Comparison of ENCODE assay signal across 28 cellular contexts in the genomic region with DNA sequence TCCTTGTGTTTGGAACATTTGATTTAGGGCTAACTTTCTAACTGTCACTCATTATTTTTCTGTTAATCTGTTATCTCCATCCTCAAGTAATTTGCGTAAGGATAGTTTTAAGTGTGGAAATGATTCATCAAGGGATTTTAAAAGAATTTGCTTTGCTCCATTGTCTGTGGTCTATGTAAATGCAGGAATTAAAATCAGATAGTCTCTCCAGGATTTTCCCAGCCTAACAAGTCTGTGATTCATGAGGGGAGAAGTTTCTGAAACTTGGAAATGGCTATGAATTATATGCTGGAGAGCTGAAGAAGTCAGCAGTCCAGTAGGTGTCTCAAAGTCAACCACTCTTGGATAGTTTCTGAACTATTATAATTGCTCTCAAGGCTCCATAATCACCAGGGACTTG.
A peak's percentile ranks its signal among the peaks of the same experiment; 100 is the strongest.
DNase-seq lines count a peak whose midpoint lies in the region; ATAC-seq and TF ChIP-seq lines count a peak whose summit lies in the region.
"Had no signal": no experiment of that assay in that cellular context is flagged by ENCODE, and none has a peak within 500 bp of the region (broad histone marks: within the 10 kb centered on the region; RNA-seq: fewer than 3 reads in every experiment).

No MANE protein-coding gene starts in this region.

- no peak for TF ChIP-seq CTCF in BJ (IDR thresholded peaks at IDR 0.05; ENCODE audit: insufficient read depth, low read depth, low read length)
- TF ChIP-seq CTCF in astrocyte of the cerebellum (IDR thresholded peaks at IDR 0.05; ENCODE audit: low read depth, low read length, missing control alignments), result no peak

- H3K36me3 ChIP-seq in BJ (ENCODE audit: control insufficient read depth, insufficient read depth, low read length), result no peaks in the 10 kb centered on the region
- no peaks in the 10 kb centered on the region for H3K36me3 ChIP-seq in HUES48 (ENCODE audit: control insufficient read depth, insufficient read depth, low read length)
- H3K36me3 ChIP-seq: BLaER1 treated with 17β-estradiol and CSF1 and Interleukin-3, amounts not matched to agents 10 nM and 100 nM; cardiac muscle cell; heart right ventricle; neural progenitor cell; pancreas had no signal

- H3K9ac ChIP-seq in HUES48 (ENCODE audit: low read depth, low read length), result no peak overlapping the region
- H3K9ac ChIP-seq: BLaER1 treated with 17β-estradiol and CSF1 and Interleukin-3, amounts not matched to agents 10 nM and 100 nM; neural progenitor cell had no signal

- no peak overlapping the region for H3K4me3 ChIP-seq in BJ (ENCODE audit: low read depth, low read length)
- no peak overlapping the region for H3K4me3 ChIP-seq in HUES48 (ENCODE audit: low read depth, low read length)
- H3K4me3 ChIP-seq in astrocyte of the cerebellum (ENCODE audit: low read depth, low read length), result no peak overlapping the region
- H3K4me3 ChIP-seq: BLaER1 treated with 17β-estradiol and CSF1 and Interleukin-3, amounts not matched to agents 10 nM and 100 nM; cardiac muscle cell; heart right ventricle; neural progenitor cell; pancreas; testis had no signal

- no peak overlapping the region for H3K27ac Mint-ChIP-seq in activated T-helper 17 cell treated with anti-CD3 and anti-CD28 coated beads, Interleukin-2, amount 50 U/mL, for 72 hours
- H3K27ac Mint-ChIP-seq: activated CD8-positive, alpha-beta T cell treated with anti-CD3 and anti-CD28 coated beads for 36 hours; activated naive CD4-positive, alpha-beta T cell treated with anti-CD3 and anti-CD28 coated beads, Interleukin-2, amount 50 U/mL, for 24 hours; activated T-helper 2 cell treated with anti-CD3 and anti-CD28 coated beads, Interferon-gamma antibody, Interleukin-2, Interleukin-4, amounts not matched to agents 10 μg/mL and 5 μg/mL and 100 μg/mL, durations not matched to agents 14 hours and 24 hours and 36 hours; neural progenitor cell; T-helper 2 cell treated with Interferon-gamma antibody and Interleukin-4, amounts not matched to agents 5 μg/mL and 100 μg/mL, for 36 hours had no signal

- POLR2A ChIA-PET in BJ (lab: Charles Lee), result no interaction called here

- H3K27ac ChIP-seq in HUES48 (ENCODE audit: low read depth, low read length), result peak overlapping the region; percentile 20
- H3K27ac ChIP-seq: BLaER1 treated with 17β-estradiol and CSF1 and Interleukin-3, amounts not matched to agents 10 nM and 100 nM; cardiac muscle cell; heart right ventricle; neural progenitor cell; pancreas; testis had no signal

- no peaks in the 10 kb centered on the region for H3K36me3 Mint-ChIP-seq in activated T-helper 17 cell treated with anti-CD3 and anti-CD28 coated beads, Interleukin-2, amount 50 U/mL, for 72 hours (ENCODE audit: low read depth)
- H3K36me3 Mint-ChIP-seq: activated naive CD4-positive, alpha-beta T cell treated with anti-CD3 and anti-CD28 coated beads, Interleukin-2, amount 50 U/mL, for 24 hours; neural progenitor cell had no signal

- CTCF ChIA-PET in BJ (lab: Yijun Ruan, JAX), result interaction anchor here (3.2 kb wide), 1 partner anchor 43 kb away, joined by 10 read pairs; no protein-coding TSS in a partner anchor

- peaks cover 27% of the 10 kb centered on the region for H3K27me3 Mint-ChIP-seq in activated T-helper 17 cell treated with anti-CD3 and anti-CD28 coated beads, Interleukin-2, amount 50 U/mL, for 72 hours

- peaks cover 29% of the 10 kb centered on the region for H3K4me1 ChIP-seq in HUES48 (ENCODE audit: control insufficient read depth, insufficient read depth, low read length)
- H3K4me1 ChIP-seq: BLaER1 treated with 17β-estradiol and CSF1 and Interleukin-3, amounts not matched to agents 10 nM and 100 nM; heart right ventricle; neural progenitor cell; pancreas; testis had no signal

- H3K9me3 Mint-ChIP-seq in activated T-helper 17 cell treated with anti-CD3 and anti-CD28 coated beads, Interleukin-2, amount 50 U/mL, for 72 hours, result no peaks in the 10 kb centered on the region
- H3K9me3 Mint-ChIP-seq: activated CD8-positive, alpha-beta T cell treated with anti-CD3 and anti-CD28 coated beads for 36 hours; activated naive CD4-positive, alpha-beta T cell treated with anti-CD3 and anti-CD28 coated beads, Interleukin-2, amount 50 U/mL, for 24 hours; activated T-helper 2 cell treated with anti-CD3 and anti-CD28 coated beads, Interferon-gamma antibody, Interleukin-2, Interleukin-4, amounts not matched to agents 10 μg/mL and 5 μg/mL and 100 μg/mL, durations not matched to agents 14 hours and 24 hours and 36 hours; T-helper 2 cell treated with Interferon-gamma antibody and Interleukin-4, amounts not matched to agents 5 μg/mL and 100 μg/mL, for 36 hours had no signal

- no peaks in the 10 kb centered on the region for H3K4me1 Mint-ChIP-seq in activated T-helper 17 cell treated with anti-CD3 and anti-CD28 coated beads, Interleukin-2, amount 50 U/mL, for 72 hours
- H3K4me1 Mint-ChIP-seq: activated naive CD4-positive, alpha-beta T cell treated with anti-CD3 and anti-CD28 coated beads, Interleukin-2, amount 50 U/mL, for 24 hours; neural progenitor cell had no signal

- H3K27me3 ChIP-seq in BJ (ENCODE audit: control insufficient read depth, insufficient read depth, low read length) (no peaks in the 10 kb centered on the region), HUES48 (ENCODE audit: control insufficient read depth, insufficient read depth, low read length) (no peaks in the 10 kb centered on the region)
- H3K27me3 ChIP-seq: BLaER1 treated with 17β-estradiol and CSF1 and Interleukin-3, amounts not matched to agents 10 nM and 100 nM; cardiac muscle cell; neural progenitor cell; pancreas; testis had no signal

- no peaks in the 10 kb centered on the region for H3K9me3 ChIP-seq in HUES48 (ENCODE audit: control insufficient read depth, insufficient read depth, low read length)
- H3K9me3 ChIP-seq: pancreas, testis had no signal

- in situ Hi-C loops in astrocyte of the cerebellum (cut with HindIII; ENCODE audit: low sequenced_read_pairs), result no loop called here

- peak; percentile 34 for DNase-seq in BJ (ENCODE audit: low read depth)
- peak; percentile 19 for DNase-seq in astrocyte of the cerebellum (ENCODE audit: low read depth)
- peak; percentile 11 for DNase-seq in iris pigment epithelial cell (ENCODE audit: low read depth)
- no peak for DNase-seq in activated CD4-positive, alpha-beta T cell treated with anti-CD3 and anti-CD28 coated beads for 1 hour
- DNase-seq in foreskin melanocyte, result no peak
- no peak for DNase-seq in HuH-7.5 (ENCODE audit: low spot score)
- DNase-seq: activated CD8-positive, alpha-beta T cell treated with anti-CD3 and anti-CD28 coated beads for 36 hours; DMS153; effector CD4-positive, alpha-beta T cell; heart right ventricle; kidney; MV-4-11; NCI-H1436 treated with DMSO at 0.1 percent for 48 hours; NCI-H345; pancreas; SHP77 treated with DMSO at 0.1 percent for 48 hours; small intestine; stimulated activated naive CD8-positive, alpha-beta T cell treated with anti-CD3 and anti-CD28 coated beads, Interleukin-15, Interleukin-2, amounts not matched to agents 100 U/mL and 50 U/mL, for 24 hours; testis had no signal

- no peak overlapping the region for H3K4me3 Mint-ChIP-seq in activated T-helper 17 cell treated with anti-CD3 and anti-CD28 coated beads, Interleukin-2, amount 50 U/mL, for 72 hours
- H3K4me3 Mint-ChIP-seq: activated CD8-positive, alpha-beta T cell treated with anti-CD3 and anti-CD28 coated beads for 36 hours; activated naive CD4-positive, alpha-beta T cell treated with anti-CD3 and anti-CD28 coated beads, Interleukin-2, amount 50 U/mL, for 24 hours; neural progenitor cell; T-helper 2 cell treated with Interferon-gamma antibody and Interleukin-4, amounts not matched to agents 5 μg/mL and 100 μg/mL, for 36 hours had no signal

- ATAC-seq in activated T-helper 17 cell treated with anti-CD3 and anti-CD28 coated beads, Interleukin-2, amount 50 U/mL, for 72 hours (replicated peaks), result no peak
- ATAC-seq: activated CD8-positive, alpha-beta T cell treated with anti-CD3 and anti-CD28 coated beads for 36 hours; heart right ventricle; Panc1; pancreas; stimulated activated naive CD8-positive, alpha-beta T cell treated with anti-CD3 and anti-CD28 coated beads, Interleukin-15, Interleukin-2, amounts not matched to agents 100 U/mL and 50 U/mL, for 24 hours had no signal

Comparison
In these comparisons a context has a peak if more than half of its experiments do, and no peak if none do; other contexts are left out.
1. DNase-seq: peak in BJ (single experiment), astrocyte of the cerebellum (single experiment) and iris pigment epithelial cell (single experiment); none in activated CD4-positive, alpha-beta T cell treated with anti-CD3 and anti-CD28 coated beads for 1 hour (single experiment), foreskin melanocyte (single experiment) and HuH-7.5 (single experiment).